Comparison of ENCODE assay signal across 27 cellular contexts in genomic region chr14:74368441-74368840, GRCh38. TPM values are rescaled to one million over a fixed set of nuclear protein-coding genes. Genes with fewer than 3 reads are reported as not detected.
"Had no signal": no experiment of that assay in that cellular context is flagged by ENCODE, and none has a peak within 500 bp of the region (broad histone marks: within the 10 kb centered on the region; RNA-seq: fewer than 3 reads in every experiment).

No MANE protein-coding gene starts in this region.

- H3K27ac ChIP-seq: breast epithelium, Peyer's patch, RWPE1 had no signal

- H3K36me3 ChIP-seq: breast epithelium, Peyer's patch had no signal

- H3K27ac Mint-ChIP-seq: activated CD8-positive, alpha-beta memory T cell treated with anti-CD3 and anti-CD28 coated beads, Interleukin-2, amount 10 ng/mL, durations not matched to agents 7 days and 5 days; activated T-cell treated with anti-CD3 and anti-CD28 coated beads, Interleukin-2, amount 50 U/mL, for 24 hours; activated T-helper 1 cell treated with anti-CD3 and anti-CD28 coated beads, Interleukin-12 subunit alpha, Interleukin-12 subunit beta, Interleukin-2, Interleukin-4 antibody, amounts not matched to agents 30 ng/mL and 10 ng/mL and 1 ng/mL, durations not matched to agents 14 hours and 24 hours and 36 hours; T-helper 1 cell treated with Interleukin-12 subunit alpha and Interleukin-12 subunit beta and Interleukin-4 antibody, amounts not matched to agents 30 μg/mL and 1 μg/mL, for 36 hours had no signal

- H3K36me3 Mint-ChIP-seq: activated CD8-positive, alpha-beta memory T cell treated with anti-CD3 and anti-CD28 coated beads, Interleukin-2, amount 10 ng/mL, durations not matched to agents 7 days and 5 days; activated naive CD4-positive, alpha-beta T cell treated with anti-CD3 and anti-CD28 coated beads, Interleukin-2, amount 50 U/mL, for 24 hours had no signal

- H3K4me3 Mint-ChIP-seq: activated CD8-positive, alpha-beta memory T cell treated with anti-CD3 and anti-CD28 coated beads, Interleukin-2, amount 10 ng/mL, durations not matched to agents 7 days and 5 days; activated naive CD4-positive, alpha-beta T cell treated with anti-CD3 and anti-CD28 coated beads, Interleukin-2, amount 50 U/mL, for 24 hours; activated T-cell treated with anti-CD3 and anti-CD28 coated beads, Interleukin-2, amount 50 U/mL, for 24 hours; activated T-helper 1 cell treated with anti-CD3 and anti-CD28 coated beads, Interleukin-12 subunit alpha, Interleukin-12 subunit beta, Interleukin-2, Interleukin-4 antibody, amounts not matched to agents 30 ng/mL and 10 ng/mL and 1 ng/mL, durations not matched to agents 14 hours and 24 hours and 36 hours; T-helper 1 cell treated with Interleukin-12 subunit alpha and Interleukin-12 subunit beta and Interleukin-4 antibody, amounts not matched to agents 30 μg/mL and 1 μg/mL, for 36 hours had no signal

- DNase-seq: activated CD4-positive, alpha-beta T cell treated with anti-CD3 and anti-CD28 coated beads for 48 hours; activated CD4-positive, alpha-beta T cell treated with anti-CD3 and anti-CD28 coated beads, Interleukin-2, amount 50 U/mL, for 48 hours; activated CD4-positive, CD25-positive, alpha-beta regulatory T cell treated with anti-CD3 and anti-CD28 coated beads, Interleukin-2, amount 50 U/mL, for 72 hours; activated CD8-positive, alpha-beta memory T cell treated with anti-CD3 and anti-CD28 coated beads, Interleukin-2, amount 10 ng/mL, durations not matched to agents 7 days and 5 days; activated effector memory CD4-positive, alpha-beta T cell treated with Interleukin-2 at 50 U/mL for 16 hours; activated naive CD4-positive, alpha-beta T cell; activated T-cell treated with anti-CD3 and anti-CD28 coated beads, Interleukin-2, amount 50 U/mL, for 24 hours; aorta; caudate nucleus; NCI-H1092 treated with DMSO at 0.1 percent for 48 hours; NCI-H1417 treated with DMSO at 0.1 percent for 48 hours; NCI-H1694; NCI-H2029; NCI-H510A treated with DMSO at 0.1 percent for 48 hours; NCI-H69; NK-92 treated with Interleukin-12 subunit alpha and Interleukin-12 subunit beta, amount 100 ng/mL, for 24 hours; Peyer's patch; SHP77 had no signal

- H3K4me1 Mint-ChIP-seq: activated CD8-positive, alpha-beta memory T cell treated with anti-CD3 and anti-CD28 coated beads, Interleukin-2, amount 10 ng/mL, durations not matched to agents 7 days and 5 days; activated naive CD4-positive, alpha-beta T cell treated with anti-CD3 and anti-CD28 coated beads, Interleukin-2, amount 50 U/mL, for 24 hours had no signal

- H3K4me3 ChIP-seq: breast epithelium, Peyer's patch had no signal

- H3K27me3 ChIP-seq: breast epithelium, Peyer's patch had no signal

- H3K9me3 Mint-ChIP-seq: activated naive CD4-positive, alpha-beta T cell treated with anti-CD3 and anti-CD28 coated beads, Interleukin-2, amount 50 U/mL, for 24 hours; activated T-cell treated with anti-CD3 and anti-CD28 coated beads, Interleukin-2, amount 50 U/mL, for 24 hours; activated T-helper 1 cell treated with anti-CD3 and anti-CD28 coated beads, Interleukin-12 subunit alpha, Interleukin-12 subunit beta, Interleukin-2, Interleukin-4 antibody, amounts not matched to agents 30 ng/mL and 10 ng/mL and 1 ng/mL, durations not matched to agents 14 hours and 24 hours and 36 hours; T-helper 1 cell treated with Interleukin-12 subunit alpha and Interleukin-12 subunit beta and Interleukin-4 antibody, amounts not matched to agents 30 μg/mL and 1 μg/mL, for 36 hours had no signal

- ATAC-seq: activated CD8-positive, alpha-beta memory T cell treated with anti-CD3 and anti-CD28 coated beads, Interleukin-2, amount 10 ng/mL, durations not matched to agents 7 days and 5 days had no signal

- H3K4me1 ChIP-seq: breast epithelium, Peyer's patch had no signal

- H3K9me3 ChIP-seq: breast epithelium, Peyer's patch had no signal

RNA-seq across cellular contexts. Expression of gene VRTN, which starts 20.2 kb away (rescaled TPM):
- total RNA-seq: activated CD8-positive, alpha-beta memory T cell treated with anti-CD3 and anti-CD28 coated beads, Interleukin-2, amount 10 ng/mL, durations not matched to agents 7 days and 5 days; activated T-helper 1 cell treated with anti-CD3 and anti-CD28 coated beads, Interleukin-12 subunit alpha, Interleukin-12 subunit beta, Interleukin-2, Interleukin-4 antibody, amounts not matched to agents 30 ng/mL and 10 ng/mL and 1 ng/mL, durations not matched to agents 14 hours and 24 hours and 36 hours; aorta; breast epithelium; chondrocyte; LHCN-M2; M059J; SK-MEL-5 had no signal
- polyA plus RNA-seq: aorta had no signal

RNA-seq across cellular contexts. Expression of gene SYNDIG1L, which starts 57.6 kb away (rescaled TPM):
- total RNA-seq: activated CD8-positive, alpha-beta memory T cell treated with anti-CD3 and anti-CD28 coated beads, Interleukin-2, amount 10 ng/mL, durations not matched to agents 7 days and 5 days; activated T-helper 1 cell treated with anti-CD3 and anti-CD28 coated beads, Interleukin-12 subunit alpha, Interleukin-12 subunit beta, Interleukin-2, Interleukin-4 antibody, amounts not matched to agents 30 ng/mL and 10 ng/mL and 1 ng/mL, durations not matched to agents 14 hours and 24 hours and 36 hours; chondrocyte; LHCN-M2; M059J; SK-MEL-5 had no signal
